ENCODE assay signal across 8 cellular contexts in the genomic region with DNA sequence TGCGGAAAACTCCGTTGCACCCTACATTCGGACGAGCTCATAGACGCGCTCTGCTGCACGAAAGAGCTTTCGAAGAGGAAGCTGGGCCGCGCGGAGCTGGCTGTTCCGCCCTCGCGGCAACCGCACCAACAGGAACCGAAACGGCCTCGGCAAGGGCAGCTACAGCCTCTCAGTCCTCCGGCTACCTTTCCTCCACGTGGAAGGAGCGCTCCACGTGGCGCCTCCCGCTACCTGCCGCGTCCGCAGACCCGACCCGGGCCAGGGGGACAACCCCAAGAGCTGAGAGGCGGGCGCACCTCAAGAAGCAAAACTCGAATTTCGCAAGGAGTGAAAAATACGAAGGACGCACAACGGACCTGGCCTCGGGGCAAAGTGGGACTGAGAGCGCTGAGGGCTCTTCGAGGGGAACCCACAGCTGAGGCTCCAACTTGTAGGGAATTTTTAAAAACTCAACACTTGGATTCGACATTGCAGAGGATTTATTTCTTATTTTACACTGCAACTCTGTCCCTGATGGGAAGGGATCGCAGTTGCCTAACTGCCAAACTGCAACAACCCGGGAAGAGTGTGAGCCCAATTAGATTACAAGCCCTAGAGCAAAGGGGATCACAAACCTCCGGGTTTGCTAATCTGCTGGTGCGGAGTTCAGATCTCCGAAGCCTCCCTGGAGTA. TPM values are rescaled to one million over a fixed set of nuclear protein-coding genes. Genes with fewer than 3 reads are reported as not detected.
DNase-seq lines count a peak whose midpoint lies in the region; ATAC-seq and TF ChIP-seq lines count a peak whose summit lies in the region.

No MANE protein-coding gene starts in this region.

- H3K9me2 ChIP-seq in PC-3 (replicated peaks; ENCODE audit: low read length): no peaks in the 10 kb centered on the region

- H3K79me2 ChIP-seq in PC-3 (ENCODE audit: low read length): no peaks in the 10 kb centered on the region

- no peaks in the 10 kb centered on the region for H3K9me3 Mint-ChIP-seq in activated naive CD4-positive, alpha-beta T cell treated with anti-CD3 and anti-CD28 coated beads, Interleukin-2, amount 50 U/mL, for 72 hours

- H4K20me1 ChIP-seq in PC-3 (ENCODE audit: low read length): no peaks in the 10 kb centered on the region

- H3K36me3 Mint-ChIP-seq in activated naive CD4-positive, alpha-beta T cell treated with anti-CD3 and anti-CD28 coated beads, Interleukin-2, amount 50 U/mL, for 72 hours: no peaks in the 10 kb centered on the region

- DNase-seq in GM03348 (ENCODE audit: low spot score) (peak; percentile 67), KBM-7 (peak; percentile 4), left ventricle myocardium inferior (peak; percentile 42), retinal pigment epithelial cell (ENCODE audit: low read depth) (no peak), activated gamma-delta T cell treated with Interleukin-2 at 50 U/mL for 16 hours (no peak), PC-3 (no peak)
- peak in 1 of 2 donors; percentile 43 for DNase-seq in activated naive CD4-positive, alpha-beta T cell treated with anti-CD3 and anti-CD28 coated beads, Interleukin-2, amount 50 U/mL, for 72 hours (ENCODE audit: low spot score in 2 of 2)

- H3K27ac ChIP-seq in left ventricle myocardium inferior (replicated peaks): no peak overlapping the region
- no peak overlapping the region for H3K27ac ChIP-seq in PC-3 (ENCODE audit: low read length)

- H2AFZ ChIP-seq in PC-3 (ENCODE audit: low read length): no peak overlapping the region

- CTCF ChIA-PET in PC-3 (lab: Charles Lee): no interaction called here

- H3K4me1 ChIP-seq in left ventricle myocardium inferior (peaks cover 43% of the 10 kb centered on the region), PC-3 (ENCODE audit: insufficient read depth, low read length) (no peaks in the 10 kb centered on the region)

- no peaks in the 10 kb centered on the region for H3K9me3 ChIP-seq in left ventricle myocardium inferior (replicated peaks)
- no peaks in the 10 kb centered on the region for H3K9me3 ChIP-seq in PC-3 (ENCODE audit: low read length)

- in situ Hi-C loops in KBM-7 (cut with MboI; ENCODE audit: low pct_unique_long_range_greater_than_20kb, low sequenced_read_pairs): no loop called here

- peak; percentile 96 for ATAC-seq in GM21526 (IDR thresholded peaks at IDR 0.05; ENCODE audit: low FRiP score, unreplicated experiment)
- ATAC-seq in activated naive CD4-positive, alpha-beta T cell treated with anti-CD3 and anti-CD28 coated beads, Interleukin-2, amount 50 U/mL, for 72 hours: peak; percentile 60 to 83
- no peak for ATAC-seq in PC-3

- H3K9ac ChIP-seq in PC-3 (ENCODE audit: low read length): no peak overlapping the region

- peaks cover 100% of the 10 kb centered on the region for H3K27me3 ChIP-seq in left ventricle myocardium inferior (ENCODE audit: low read depth)
- H3K27me3 ChIP-seq in PC-3 (ENCODE audit: low read length): peaks cover 82% of the 10 kb centered on the region

- BruUV-seq in PC-3 (replicated peaks; lab: Mats Ljungman, UMichigan): no TSS peak

- peak overlapping the region; percentile 65 for H3K4me3 ChIP-seq in left ventricle myocardium inferior
- peak overlapping the region; percentile 4 for H3K4me3 ChIP-seq in retinal pigment epithelial cell (ENCODE audit: low read length)
- no peak overlapping the region for H3K4me3 ChIP-seq in PC-3 (ENCODE audit: low read length)

- no peak for TF ChIP-seq CTCF in left ventricle myocardium inferior (IDR thresholded peaks at IDR 0.05; ENCODE audit: borderline replicate concordance)
- no peak for TF ChIP-seq CTCF in retinal pigment epithelial cell (conservative IDR thresholded peaks at IDR 0.05; ENCODE audit: low read depth, low read length)
- TF ChIP-seq CTCF in PC-3 (conservative IDR thresholded peaks at IDR 0.05; ENCODE audit: low read depth, low read length): no peak

- H3K27ac Mint-ChIP-seq in activated naive CD4-positive, alpha-beta T cell treated with anti-CD3 and anti-CD28 coated beads, Interleukin-2, amount 50 U/mL, for 72 hours: no peak overlapping the region

- no peaks in the 10 kb centered on the region for H3F3A ChIP-seq in PC-3 (ENCODE audit: low read length, unreplicated experiment)

- intact Hi-C loops in left ventricle myocardium inferior (cut with micrococcal nuclease) (no loop called here), PC-3 (cut with micrococcal nuclease) (no loop called here)

- no peaks in the 10 kb centered on the region for H3K36me3 ChIP-seq in left ventricle myocardium inferior
- no peaks in the 10 kb centered on the region for H3K36me3 ChIP-seq in PC-3 (ENCODE audit: low read depth, low read length)

- no peak overlapping the region for H3K4me2 ChIP-seq in PC-3 (ENCODE audit: low read length)

- POLR2A ChIA-PET in PC-3 (lab: Charles Lee; ENCODE audit: unreplicated experiment): no interaction called here

RNA-seq across cellular contexts. Expression of a gene that starts 1.4 kb away (rescaled TPM):
- total RNA-seq in activated naive CD4-positive, alpha-beta T cell treated with anti-CD3 and anti-CD28 coated beads, Interleukin-2, amount 50 U/mL, for 72 hours: not detected
- total RNA-seq in left ventricle myocardium inferior (not detected), PC-3 (2014; rRNA removed) (0.15 TPM in 1 of 2 replicates, not detected in the other)

Comparison
In these comparisons a context has a peak if more than half of its experiments do, and no peak if none do; other contexts are left out.
1. DNase-seq: peak in GM03348 (single experiment), KBM-7 (single experiment) and left ventricle myocardium inferior (single experiment); none in retinal pigment epithelial cell (single experiment), activated gamma-delta T cell treated with Interleukin-2 at 50 U/mL for 16 hours (single experiment) and PC-3 (single experiment).